In the genomic region with DNA sequence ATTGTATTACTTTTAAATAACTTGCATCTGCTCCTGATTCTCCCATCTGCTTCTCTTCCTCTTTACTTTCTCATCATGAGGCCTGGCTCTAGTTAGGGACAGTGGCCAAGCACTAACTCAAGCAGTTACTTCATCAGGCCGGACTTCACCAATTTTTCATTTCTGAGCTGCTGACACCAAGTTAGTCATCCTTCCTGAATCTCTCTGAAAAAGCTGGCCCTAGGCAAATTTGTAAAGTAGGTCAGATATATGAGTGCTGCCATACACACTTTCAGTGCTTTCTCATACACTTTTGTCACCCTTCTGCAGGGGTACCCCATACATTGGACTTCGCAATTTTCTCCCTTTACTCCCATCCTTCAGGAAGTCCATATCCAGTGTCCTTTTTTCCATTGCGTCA, we compare ENCODE assay signal across 21 cellular contexts.
A peak's percentile ranks its signal among the peaks of the same experiment; 100 is the strongest.
DNase-seq lines count a peak whose midpoint lies in the region; ATAC-seq, FAIRE-seq and TF ChIP-seq lines count a peak whose summit lies in the region.
"Had no signal": no experiment of that assay in that cellular context is flagged by ENCODE, and none has a peak within 500 bp of the region (broad histone marks: within the 10 kb centered on the region; RNA-seq: fewer than 3 reads in every experiment).

No MANE protein-coding gene starts in this region.

- no peaks in the 10 kb centered on the region for H3K4me1 Mint-ChIP-seq in stimulated activated memory B cell treated with anti-CD40 and anti-IgM and Interleukin-4, amounts not matched to agents 10 μg/mL and 1 μg/mL and 100 μg/mL, for 72 hours
- H3K4me1 Mint-ChIP-seq: activated naive CD4-positive, alpha-beta T cell treated with anti-CD3 and anti-CD28 coated beads, Interleukin-2, amount 50 U/mL, for 24 hours; naive thymus-derived CD8-positive, alpha-beta T cell had no signal

- H3K9me2 ChIP-seq in SK-N-SH = no peaks in the 10 kb centered on the region

- no peaks in the 10 kb centered on the region for H3K27me3 Mint-ChIP-seq in stimulated activated memory B cell treated with anti-CD40 and anti-IgM and Interleukin-4, amounts not matched to agents 10 μg/mL and 1 μg/mL and 100 μg/mL, for 72 hours

- H3K4me1 ChIP-seq in SK-N-SH (ENCODE audit: control insufficient read depth in 1 of 2, insufficient read depth in 2 of 2, low read depth in 1 of 2, low read length in 1 of 2) (no peaks in the 10 kb centered on the region; a peak in 1 of 4 replicates), lower lobe of right lung (no peaks in the 10 kb centered on the region)
- H3K4me1 ChIP-seq: Peyer's patch, tibial nerve had no signal

- WGBS in SK-N-SH (ENCODE audit: low lambda C conversion rate) = 28% methylated on average over 3 of the region's 3 CpGs

- H2AFZ ChIP-seq in SK-N-SH (ENCODE audit: low read depth) = no peak overlapping the region

- TF ChIP-seq CTCF in SK-N-SH (IDR thresholded peaks at IDR 0.05) (no peak), fibroblast of the aortic adventitia (IDR thresholded peaks at IDR 0.05; ENCODE audit: insufficient read depth, low read length) (no peak), lower lobe of right lung (IDR thresholded peaks at IDR 0.05) (no peak)

- H3K36me3 ChIP-seq in SK-N-SH (replicated peaks in 1 of 2; ENCODE audit: control insufficient read depth in 1 of 2, insufficient read depth in 2 of 2, low read length in 1 of 2) (no peaks in the 10 kb centered on the region), lower lobe of right lung (no peaks in the 10 kb centered on the region)
- H3K36me3 ChIP-seq: Peyer's patch, tibial nerve had no signal

- no peak overlapping the region for H3K9ac ChIP-seq in SK-N-SH

- H3K79me2 ChIP-seq in SK-N-SH (ENCODE audit: insufficient read depth) = no peaks in the 10 kb centered on the region

- no peak for TF ChIP-seq EP300 in SK-N-SH (IDR thresholded peaks at IDR 0.05; ENCODE audit: borderline replicate concordance in 1 of 2, low read depth in 1 of 2, low read length in 1 of 2)

- H3K9me3 ChIP-seq in SK-N-SH (no peaks in the 10 kb centered on the region), lower lobe of right lung (no peaks in the 10 kb centered on the region)
- H3K9me3 ChIP-seq: Peyer's patch had no signal

- ATAC-seq in left ventricle myocardium superior (peak; percentile 45), Right ventricle myocardium inferior (no peak), GM19324 (IDR thresholded peaks at IDR 0.05; ENCODE audit: low FRiP score, unreplicated experiment) (no peak), lower lobe of right lung (no peak)
- no peak for ATAC-seq in stimulated activated memory B cell treated with anti-CD40 and anti-IgM and Interleukin-4, amounts not matched to agents 10 μg/mL and 1 μg/mL and 100 μg/mL, for 72 hours
- ATAC-seq: left colon; naive thymus-derived CD8-positive, alpha-beta T cell had no signal

- no peaks in the 10 kb centered on the region for H4K20me1 ChIP-seq in SK-N-SH (ENCODE audit: insufficient read depth)

- TF ChIP-seq RAD21 in SK-N-SH (IDR thresholded peaks at IDR 0.05; ENCODE audit: low read length) = no peak

- CTCF ChIA-PET in SK-N-SH (lab: Yijun Ruan, JAX) = interaction anchor here (0.7 kb wide), 1 partner anchor 464 kb away, joined by 3 read pairs; no protein-coding TSS in a partner anchor

- DNase-seq in left ventricle myocardium superior = no peak
- DNase-seq in Right ventricle myocardium inferior (ENCODE audit: missing footprints) = no peak
- DNase-seq in SK-N-SH = no peak
- peak; percentile 62 for DNase-seq in fibroblast of the aortic adventitia (ENCODE audit: low read depth)
- DNase-seq in RCC 7860 (ENCODE audit: low spot score) = no peak
- DNase-seq in lower lobe of right lung = no peak
- DNase-seq: activated CD4-positive, CD25-positive, alpha-beta regulatory T cell treated with anti-CD3 and anti-CD28 coated beads, Interleukin-2, amount 50 U/mL, for 72 hours; activated CD8-positive, alpha-beta memory T cell treated with anti-CD3 and anti-CD28 coated beads, Interleukin-2, amount 50 U/mL, for 48 hours; COR-L47; hypothalamus; left colon; naive thymus-derived CD8-positive, alpha-beta T cell; NCI-H1092 treated with DMSO at 0.1 percent for 48 hours; Peyer's patch; stimulated activated CD4-positive, alpha-beta T cell treated with anti-CD3 and anti-CD28 coated beads, Interleukin-2, amount 100 ng/mL, for 24 hours had no signal

- H3K4me3 Mint-ChIP-seq in stimulated activated memory B cell treated with anti-CD40 and anti-IgM and Interleukin-4, amounts not matched to agents 10 μg/mL and 1 μg/mL and 100 μg/mL, for 72 hours = no peak overlapping the region
- H3K4me3 Mint-ChIP-seq: activated naive CD4-positive, alpha-beta T cell treated with anti-CD3 and anti-CD28 coated beads, Interleukin-2, amount 50 U/mL, for 24 hours; naive thymus-derived CD8-positive, alpha-beta T cell had no signal

- intact Hi-C loops in left ventricle myocardium superior (cut with micrococcal nuclease) = no loop called here
- intact Hi-C loops in Right ventricle myocardium inferior (cut with DNase I) = no loop called here
- intact Hi-C loops in lower lobe of right lung (cut with DNase I) = no loop called here

- no peaks in the 10 kb centered on the region for H3K36me3 Mint-ChIP-seq in stimulated activated memory B cell treated with anti-CD40 and anti-IgM and Interleukin-4, amounts not matched to agents 10 μg/mL and 1 μg/mL and 100 μg/mL, for 72 hours
- H3K36me3 Mint-ChIP-seq: activated naive CD4-positive, alpha-beta T cell treated with anti-CD3 and anti-CD28 coated beads, Interleukin-2, amount 50 U/mL, for 24 hours; naive thymus-derived CD8-positive, alpha-beta T cell had no signal

- H3K4me2 ChIP-seq in SK-N-SH = peak overlapping the region; percentile 25; the same call in 1 of the 2 replicates

- H3F3A ChIP-seq in SK-N-SH (replicated peaks; ENCODE audit: insufficient read depth) = peaks cover 5% of the 10 kb centered on the region

- H3K27ac Mint-ChIP-seq in stimulated activated memory B cell treated with anti-CD40 and anti-IgM and Interleukin-4, amounts not matched to agents 10 μg/mL and 1 μg/mL and 100 μg/mL, for 72 hours = no peak overlapping the region
- H3K27ac Mint-ChIP-seq: activated naive CD4-positive, alpha-beta T cell treated with anti-CD3 and anti-CD28 coated beads, Interleukin-2, amount 50 U/mL, for 24 hours; naive thymus-derived CD8-positive, alpha-beta T cell had no signal

- H3K27ac ChIP-seq in SK-N-SH (ENCODE audit: low read depth in 2 of 2, low read length in 1 of 2) (peak overlapping the region in 1 of 2 experiments; percentile 13; a peak in 2 of 4 replicates), lower lobe of right lung (no peak overlapping the region)
- H3K27ac ChIP-seq: epithelial cell of prostate, Peyer's patch, tibial nerve had no signal

- FAIRE-seq in RCC 7860 (lab: Jason Lieb, UNC) = no peak
- FAIRE-seq: A204.1 had no signal

- H3K4me3 ChIP-seq in SK-N-SH (ENCODE audit: low read depth in 2 of 2, low read length in 1 of 2) (no peak overlapping the region), fibroblast of the aortic adventitia (ENCODE audit: low read depth, low read length) (no peak overlapping the region), lower lobe of right lung (no peak overlapping the region)
- H3K4me3 ChIP-seq: Peyer's patch, tibial nerve had no signal

- peaks cover 2% of the 10 kb centered on the region for H3K9me3 Mint-ChIP-seq in stimulated activated memory B cell treated with anti-CD40 and anti-IgM and Interleukin-4, amounts not matched to agents 10 μg/mL and 1 μg/mL and 100 μg/mL, for 72 hours

- H3K27me3 ChIP-seq in SK-N-SH (ENCODE audit: insufficient read depth) = no peaks in the 10 kb centered on the region
- H3K27me3 ChIP-seq in lower lobe of right lung (ENCODE audit: low read depth) = no peaks in the 10 kb centered on the region
- H3K27me3 ChIP-seq: Peyer's patch, tibial nerve had no signal

- POLR2A ChIA-PET in SK-N-SH (lab: Yijun Ruan, JAX) = no interaction called here

TF ChIP-seq in SK-N-SH, 30 proteins besides CTCF, POLR2A, EP300 and RAD21 (continues in another document):
- TF ChIP-seq MXI1 (IDR thresholded peaks at IDR 0.05; ENCODE audit: low read depth, low read length) = no peak
- TF ChIP-seq ELF1 (IDR thresholded peaks at IDR 0.05) = no peak
- no peak for TF ChIP-seq TEAD4 (IDR thresholded peaks at IDR 0.05; ENCODE audit: borderline replicate concordance, insufficient read depth)
- TF ChIP-seq TCF12 (IDR thresholded peaks at IDR 0.05) = peak; percentile 72
- TF ChIP-seq FOSL2 (IDR thresholded peaks at IDR 0.05; ENCODE audit: borderline replicate concordance, low read depth) = peak; percentile 24; the same call in 1 of the 2 replicates
- TF ChIP-seq GABPA (IDR thresholded peaks at IDR 0.05; ENCODE audit: low read depth) = no peak
- no peak for TF ChIP-seq GATA2 (CRISPR knock-in tag; IDR thresholded peaks at IDR 0.05)
- no peak for TF ChIP-seq TAF1 (IDR thresholded peaks at IDR 0.05; ENCODE audit: borderline replicate concordance, low read depth, low read length)
- TF ChIP-seq, protein P1, sequence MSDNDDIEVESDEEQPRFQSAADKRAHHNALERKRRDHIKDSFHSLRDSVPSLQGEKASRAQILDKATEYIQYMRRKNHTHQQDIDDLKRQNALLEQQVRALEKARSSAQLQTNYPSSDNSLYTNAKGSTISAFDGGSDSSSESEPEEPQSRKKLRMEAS (IDR thresholded peaks at IDR 0.05; ENCODE audit: low read depth) = no peak
- TF ChIP-seq, protein P2, sequence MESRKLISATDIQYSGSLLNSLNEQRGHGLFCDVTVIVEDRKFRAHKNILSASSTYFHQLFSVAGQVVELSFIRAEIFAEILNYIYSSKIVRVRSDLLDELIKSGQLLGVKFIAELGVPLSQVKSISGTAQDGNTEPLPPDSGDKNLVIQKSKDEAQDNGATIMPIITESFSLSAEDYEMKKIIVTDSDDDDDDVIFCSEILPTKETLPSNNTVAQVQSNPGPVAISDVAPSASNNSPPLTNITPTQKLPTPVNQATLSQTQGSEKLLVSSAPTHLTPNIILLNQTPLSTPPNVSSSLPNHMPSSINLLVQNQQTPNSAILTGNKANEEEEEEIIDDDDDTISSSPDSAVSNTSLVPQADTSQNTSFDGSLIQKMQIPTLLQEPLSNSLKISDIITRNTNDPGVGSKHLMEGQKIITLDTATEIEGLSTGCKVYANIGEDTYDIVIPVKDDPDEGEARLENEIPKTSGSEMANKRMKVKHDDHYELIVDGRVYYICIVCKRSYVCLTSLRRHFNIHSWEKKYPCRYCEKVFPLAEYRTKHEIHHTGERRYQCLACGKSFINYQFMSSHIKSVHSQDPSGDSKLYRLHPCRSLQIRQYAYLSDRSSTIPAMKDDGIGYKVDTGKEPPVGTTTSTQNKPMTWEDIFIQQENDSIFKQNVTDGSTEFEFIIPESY (IDR thresholded peaks at IDR 0.05; ENCODE audit: borderline replicate concordance, low read depth) = no peak
